9 cellular contexts compared by ENCODE assay signal in genomic region chr3:194270627-194271458, GRCh38.
DNase-seq lines count a peak whose midpoint lies in the region; ATAC-seq, FAIRE-seq and TF ChIP-seq lines count a peak whose summit lies in the region.
"Had no signal": no experiment of that assay in that cellular context is flagged by ENCODE, and none has a peak within 500 bp of the region (broad histone marks: within the 10 kb centered on the region; RNA-seq: fewer than 3 reads in every experiment).

No MANE protein-coding gene starts in this region.

- H2AFZ ChIP-seq in astrocyte (ENCODE audit: low read depth, low read length) = peak overlapping the region; percentile 27

- H3K4me1 ChIP-seq in astrocyte (ENCODE audit: insufficient read depth, low read length) (peaks cover 30% of the 10 kb centered on the region), right atrium auricular region (peaks cover 0 to 85% of the 10 kb centered on the region in 2 donors)

- DNase-seq in Daoy (ENCODE audit: low read depth) (peak; percentile 84), astrocyte (ENCODE audit: low read depth) (peak; percentile 60), right atrium auricular region (ENCODE audit: low spot score) (peak; percentile 92), pulmonary artery endothelial cell (ENCODE audit: low read depth, low spot score) (peak; percentile 62), RCC 7860 (ENCODE audit: low spot score) (no peak), NCI-H446 (lab: John Stamatoyannopoulos, UW) (no peak)

- no peak overlapping the region for H3K27ac Mint-ChIP-seq in astrocyte (ENCODE audit: unreplicated experiment)

- TF ChIP-seq CTCF in astrocyte (IDR thresholded peaks at IDR 0.05; ENCODE audit: insufficient read depth, low read depth, low read length) (no peak), right atrium auricular region (IDR thresholded peaks at IDR 0.05) (no peak)

- no peaks in the 10 kb centered on the region for H3K79me2 ChIP-seq in astrocyte (ENCODE audit: insufficient read depth, low read length)

- H3K27me3 Mint-ChIP-seq in astrocyte (ENCODE audit: low read depth, unreplicated experiment) = peaks cover 56% of the 10 kb centered on the region

- H4K20me1 ChIP-seq in astrocyte (ENCODE audit: insufficient read depth, low read length) = no peaks in the 10 kb centered on the region

- H3K9me3 ChIP-seq in astrocyte (ENCODE audit: insufficient read depth, low read depth, low read length) (no peaks in the 10 kb centered on the region), right atrium auricular region (no peaks in the 10 kb centered on the region)
- H3K9me3 ChIP-seq: neutrophil had no signal

- H3K9ac ChIP-seq in astrocyte (ENCODE audit: low read length) = no peak overlapping the region

- H3K4me2 ChIP-seq in astrocyte (ENCODE audit: low read length) = peak overlapping the region; percentile 16

- no peak for FAIRE-seq in astrocyte (lab: Jason Lieb, UNC)
- FAIRE-seq in RCC 7860 (lab: Jason Lieb, UNC) = no peak

- H3K4me3 ChIP-seq in astrocyte (ENCODE audit: insufficient read depth, low read depth, low read length) (no peak overlapping the region), right atrium auricular region (no peak overlapping the region)

- no peaks in the 10 kb centered on the region for H3K36me3 Mint-ChIP-seq in astrocyte (ENCODE audit: low read depth, unreplicated experiment)

- ATAC-seq in HG02852 (IDR thresholded peaks at IDR 0.05; ENCODE audit: unreplicated experiment) (no peak), HG03108 (IDR thresholded peaks at IDR 0.05; ENCODE audit: unreplicated experiment) (no peak)

- H3K36me3 ChIP-seq in astrocyte (ENCODE audit: insufficient read depth, low read length) (no peaks in the 10 kb centered on the region), right atrium auricular region (no peaks in the 10 kb centered on the region)
- H3K36me3 ChIP-seq: neutrophil had no signal

- H3K4me1 Mint-ChIP-seq in astrocyte (ENCODE audit: low read depth, unreplicated experiment) = peaks cover 10% of the 10 kb centered on the region

- H3K27me3 ChIP-seq in astrocyte (ENCODE audit: insufficient read depth, low read length) (peaks cover 8% of the 10 kb centered on the region), right atrium auricular region (no peaks in the 10 kb centered on the region)

- H3K9me3 Mint-ChIP-seq in astrocyte (ENCODE audit: unreplicated experiment) = no peaks in the 10 kb centered on the region

- no peak overlapping the region for H3K4me3 Mint-ChIP-seq in astrocyte (ENCODE audit: unreplicated experiment)

- no peak overlapping the region for H3K27ac ChIP-seq in astrocyte (ENCODE audit: low read depth, low read length)
- peak overlapping the region; percentile 88 to 95 for H3K27ac ChIP-seq in right atrium auricular region
- H3K27ac ChIP-seq: neutrophil had no signal

Comparison
In these comparisons a context has a peak if more than half of its experiments do, and no peak if none do; other contexts are left out.
1. DNase-seq: peak in Daoy (single experiment), astrocyte (single experiment), right atrium auricular region (single experiment) and pulmonary artery endothelial cell (single experiment); none in RCC 7860 (single experiment) and NCI-H446 (0 of 2).